8 cellular contexts compared by ENCODE assay signal in the genomic region with DNA sequence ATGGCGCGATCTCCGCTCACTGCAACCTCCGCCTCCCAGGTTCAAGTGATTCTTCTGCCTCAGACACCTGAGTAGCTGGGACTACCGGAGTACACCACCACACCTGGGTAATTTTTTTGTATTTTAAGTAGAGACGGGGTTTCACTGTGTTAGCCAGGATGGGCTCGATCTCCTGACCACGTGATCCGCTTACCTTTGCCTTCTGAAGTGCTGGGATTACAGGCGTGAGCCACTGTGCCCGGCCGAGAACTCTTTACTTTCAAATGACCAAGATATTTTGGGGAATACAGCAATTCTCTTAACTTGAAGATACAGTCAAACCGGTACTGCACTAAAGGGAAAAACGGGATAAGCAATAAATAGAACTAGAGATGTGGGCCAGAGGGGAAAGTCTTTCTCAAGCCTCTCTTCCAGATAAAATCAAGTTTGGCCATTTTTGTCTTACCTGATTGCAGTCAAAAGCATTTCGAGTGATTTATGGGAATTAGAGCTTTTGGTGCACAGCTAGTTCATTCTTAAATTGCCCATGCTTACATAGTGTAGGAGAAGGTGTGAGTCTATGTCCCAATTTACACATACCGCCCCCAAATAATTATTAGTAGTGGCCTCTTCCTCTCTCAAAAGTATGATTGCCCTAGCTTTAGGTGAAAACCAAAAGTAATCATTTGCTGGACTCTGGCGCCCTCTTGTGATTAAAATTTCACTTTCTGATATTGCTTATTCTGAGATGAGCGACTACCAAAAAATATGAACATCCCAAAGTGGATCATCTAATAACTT. TPM values are rescaled to one million over a fixed set of nuclear protein-coding genes. Genes with fewer than 3 reads are reported as not detected.
DNase-seq lines count a peak whose midpoint lies in the region; ATAC-seq and TF ChIP-seq lines count a peak whose summit lies in the region.

No MANE protein-coding gene starts in this region.

- H3K9me3 ChIP-seq in cardiac muscle cell (ENCODE audit: low read depth) (no peaks in the 10 kb centered on the region), HEK293 (ENCODE audit: control insufficient read depth, insufficient read depth, low read depth, low read length) (no peaks in the 10 kb centered on the region), heart right ventricle (no peaks in the 10 kb centered on the region), sigmoid colon (no peaks in the 10 kb centered on the region)

- no peaks in the 10 kb centered on the region for H3K36me3 Mint-ChIP-seq in activated naive CD4-positive, alpha-beta T cell treated with anti-CD3 and anti-CD28 coated beads for 36 hours (ENCODE audit: low read depth)

- POLR2A ChIA-PET in HEK293 (lab: Yijun Ruan, JAX), result no interaction called here

- DNase-seq in cardiac muscle cell (ENCODE audit: low read depth in 1 of 2, low spot score in 1 of 2) (peak; percentile 59 to 73), cardiac septum (ENCODE audit: low spot score) (no peak), NCI-H748 treated with DMSO at 0.1 percent for 48 hours (lab: John Stamatoyannopoulos, UW) (peak; percentile 14), heart right ventricle (peak in 1 of 2 donors; percentile 56), sigmoid colon (no peak), NCI-H1048 (lab: John Stamatoyannopoulos, UW) (no peak)
- DNase-seq in activated naive CD4-positive, alpha-beta T cell treated with anti-CD3 and anti-CD28 coated beads for 36 hours, result peak; percentile 66

- H3K4me3 Mint-ChIP-seq in activated naive CD4-positive, alpha-beta T cell treated with anti-CD3 and anti-CD28 coated beads for 36 hours, result no peak overlapping the region

- CTCF ChIA-PET in HEK293 (lab: Yijun Ruan, JAX), result interaction anchor here (0.5 to 4.3 kb wide), 45 partner anchors 10 to 1989 kb away, joined by 3 to 45 read pairs (median 4); a partner anchor contains a TSS
- CTCF ChIA-PET in activated naive CD4-positive, alpha-beta T cell treated with anti-CD3 and anti-CD28 coated beads for 36 hours (lab: Charles Lee), result interaction anchor here (0.6 to 7.4 kb wide), 47 partner anchors 8 to 1136 kb away, joined by 3 to 92 read pairs (median 4); a partner anchor contains a TSS

- H3K4me1 ChIP-seq in cardiac muscle cell (ENCODE audit: low read depth) (no peaks in the 10 kb centered on the region), HEK293 (ENCODE audit: control insufficient read depth, insufficient read depth, low read length) (no peaks in the 10 kb centered on the region), heart right ventricle (peaks cover 0 to 4% (median 0%) of the 10 kb centered on the region in 9 donors), sigmoid colon (no peaks in the 10 kb centered on the region)

- no peaks in the 10 kb centered on the region for H3K9me3 Mint-ChIP-seq in activated naive CD4-positive, alpha-beta T cell treated with anti-CD3 and anti-CD28 coated beads for 36 hours

- TF ChIP-seq EP300 in sigmoid colon (IDR thresholded peaks at IDR 0.05), result no peak

- no peak overlapping the region for H3K27ac Mint-ChIP-seq in activated naive CD4-positive, alpha-beta T cell treated with anti-CD3 and anti-CD28 coated beads for 36 hours

- 63 to 65% methylated on average over 18 of the region's 18 CpGs for WGBS in heart right ventricle, 2 donors
- 59 to 66% methylated on average over 18 of the region's 18 CpGs for WGBS in sigmoid colon, 2 donors

- H3K4me1 Mint-ChIP-seq in activated naive CD4-positive, alpha-beta T cell treated with anti-CD3 and anti-CD28 coated beads for 36 hours (ENCODE audit: low read depth), result no peaks in the 10 kb centered on the region

- H3K27ac ChIP-seq in cardiac muscle cell, result no peak overlapping the region
- no peak overlapping the region for H3K27ac ChIP-seq in HEK293 (ENCODE audit: extremely low read depth, low read depth, low read length)
- no peak overlapping the region for H3K27ac ChIP-seq in heart right ventricle
- no peak overlapping the region for H3K27ac ChIP-seq in sigmoid colon

- no peak for TF ChIP-seq POLR2A in sigmoid colon (IDR thresholded peaks at IDR 0.05)

- H3K36me3 ChIP-seq in cardiac muscle cell (no peaks in the 10 kb centered on the region), HEK293 (ENCODE audit: control insufficient read depth in 2 of 2, insufficient read depth in 1 of 2, low read length in 2 of 2) (no peaks in the 10 kb centered on the region), heart right ventricle (no peaks in the 10 kb centered on the region), sigmoid colon (no peaks in the 10 kb centered on the region)

- no peak overlapping the region for H3K4me3 ChIP-seq in cardiac muscle cell
- H3K4me3 ChIP-seq in HEK293 (ENCODE audit: low read depth, low read length), result no peak overlapping the region
- no peak overlapping the region for H3K4me3 ChIP-seq in heart right ventricle
- no peak overlapping the region for H3K4me3 ChIP-seq in sigmoid colon

- H3K27me3 ChIP-seq in cardiac muscle cell, result no peaks in the 10 kb centered on the region
- H3K27me3 ChIP-seq in heart right ventricle, result no peaks in the 10 kb centered on the region
- H3K27me3 ChIP-seq in sigmoid colon, result no peaks in the 10 kb centered on the region

- ATAC-seq in heart right ventricle, result peak in 7 of 8 donors; percentile 38 to 77 (median 70)

- peak; percentile 53 for TF ChIP-seq CTCF in cardiac muscle cell (IDR thresholded peaks at IDR 0.05; ENCODE audit: low read depth, low read length)
- no peak for TF ChIP-seq CTCF in HEK293 (tag by site-specific recombination; IDR thresholded peaks at IDR 0.05)
- peak; percentile 54 to 88 (median 76) for TF ChIP-seq CTCF in heart right ventricle (IDR thresholded peaks at IDR 0.05)
- peak; percentile 34 to 69 (median 60) for TF ChIP-seq CTCF in sigmoid colon (IDR thresholded peaks at IDR 0.05)

- no peaks in the 10 kb centered on the region for H3K27me3 Mint-ChIP-seq in activated naive CD4-positive, alpha-beta T cell treated with anti-CD3 and anti-CD28 coated beads for 36 hours (ENCODE audit: low read depth)

- intact Hi-C loops in cardiac septum (cut with DNase I) (loop anchor here (1.0 to 10.0 kb wide), 4 partner anchors 159 to 527 kb away; no protein-coding TSS in a partner anchor), heart right ventricle (cut with DNase I) (loop anchor here (1.0 to 10.0 kb wide), 10 partner anchors 174 to 537 kb away; no protein-coding TSS in a partner anchor), sigmoid colon (cut with DNase I) (loop anchor here (1.0 to 10.0 kb wide), 4 partner anchors 179 to 669 kb away; a partner anchor contains a TSS)
- intact Hi-C loops in activated naive CD4-positive, alpha-beta T cell treated with anti-CD3 and anti-CD28 coated beads for 36 hours (cut with micrococcal nuclease), result loop anchor here (1.0 to 10.0 kb wide), 6 partner anchors 156 to 533 kb away; no protein-coding TSS in a partner anchor

TF ChIP-seq in HEK293, 187 proteins besides CTCF, POLR2A, EP300 and RAD21:
- TF ChIP-seq, protein P1, sequence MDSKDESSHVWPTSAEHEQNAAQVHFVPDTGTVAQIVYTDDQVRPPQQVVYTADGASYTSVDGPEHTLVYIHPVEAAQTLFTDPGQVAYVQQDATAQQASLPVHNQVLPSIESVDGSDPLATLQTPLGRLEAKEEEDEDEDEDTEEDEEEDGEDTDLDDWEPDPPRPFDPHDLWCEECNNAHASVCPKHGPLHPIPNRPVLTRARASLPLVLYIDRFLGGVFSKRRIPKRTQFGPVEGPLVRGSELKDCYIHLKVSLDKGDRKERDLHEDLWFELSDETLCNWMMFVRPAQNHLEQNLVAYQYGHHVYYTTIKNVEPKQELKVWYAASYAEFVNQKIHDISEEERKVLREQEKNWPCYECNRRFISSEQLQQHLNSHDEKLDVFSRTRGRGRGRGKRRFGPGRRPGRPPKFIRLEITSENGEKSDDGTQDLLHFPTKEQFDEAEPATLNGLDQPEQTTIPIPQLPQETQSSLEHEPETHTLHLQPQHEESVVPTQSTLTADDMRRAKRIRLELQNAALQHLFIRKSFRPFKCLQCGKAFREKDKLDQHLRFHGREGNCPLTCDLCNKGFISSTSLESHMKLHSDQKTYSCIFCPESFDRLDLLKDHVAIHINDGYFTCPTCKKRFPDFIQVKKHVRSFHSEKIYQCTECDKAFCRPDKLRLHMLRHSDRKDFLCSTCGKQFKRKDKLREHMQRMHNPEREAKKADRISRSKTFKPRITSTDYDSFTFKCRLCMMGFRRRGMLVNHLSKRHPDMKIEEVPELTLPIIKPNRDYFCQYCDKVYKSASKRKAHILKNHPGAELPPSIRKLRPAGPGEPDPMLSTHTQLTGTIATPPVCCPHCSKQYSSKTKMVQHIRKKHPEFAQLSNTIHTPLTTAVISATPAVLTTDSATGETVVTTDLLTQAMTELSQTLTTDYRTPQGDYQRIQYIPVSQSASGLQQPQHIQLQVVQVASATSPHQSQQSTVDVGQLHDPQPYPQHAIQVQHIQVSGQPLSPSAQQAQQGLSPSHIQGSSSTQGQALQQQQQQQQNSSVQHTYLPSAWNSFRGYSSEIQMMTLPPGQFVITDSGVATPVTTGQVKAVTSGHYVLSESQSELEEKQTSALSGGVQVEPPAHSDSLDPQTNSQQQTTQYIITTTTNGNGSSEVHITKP (tag by site-specific recombination; IDR thresholded peaks at IDR 0.05), result peak; percentile 80
- TF ChIP-seq ZNF660 (tag by site-specific recombination; IDR thresholded peaks at IDR 0.05), result 0 out of 2 replicates have a peak, but pooled peaks have one; percentile 59
- TF ChIP-seq ZNF654 (tag by site-specific recombination; IDR thresholded peaks at IDR 0.05; ENCODE audit: low read depth), result peak; percentile 84
- no peak for TF ChIP-seq RBAK (tag by site-specific recombination; IDR thresholded peaks at IDR 0.05)
- TF ChIP-seq GFI1B (tag by site-specific recombination; IDR thresholded peaks at IDR 0.05), result no peak
- peak; percentile 47; the same call in 1 of the 2 replicates for TF ChIP-seq PRDM1 (tag by site-specific recombination; IDR thresholded peaks at IDR 0.05)
TF ChIP-seq in HEK293: peak in this region for 4.

RNA-seq across cellular contexts. Expression of a gene that starts 53.2 kb away (rescaled TPM):
- total RNA-seq in cardiac muscle cell (0.04 TPM in 1 of 2 replicates, not detected in the other), cardiac septum (4.4 TPM), heart right ventricle (10 to 100 TPM in 1 of 10 donors, 1 to 10 TPM in 6, under 1 TPM in 3; 0.57 to 10.5 (median 4.1) TPM), sigmoid colon (1 to 10 TPM; 1.1 to 2.9 (median 2.0) TPM)
- polyA plus RNA-seq in cardiac muscle cell (not detected in 2 replicates), heart right ventricle (under 1 TPM; 0.22 to 0.33 TPM), sigmoid colon (10 to 100 TPM; 13.2 to 36.5 (median 15.7) TPM)
- total RNA-seq in activated naive CD4-positive, alpha-beta T cell treated with anti-CD3 and anti-CD28 coated beads for 36 hours, result under 1 TPM; 0.35 to 0.55 TPM

Comparison
In these comparisons a context has a peak if more than half of its experiments do, and no peak if none do; other contexts are left out.
1. DNase-seq: peak in cardiac muscle cell (2 of 2), NCI-H748 treated with DMSO at 0.1 percent for 48 hours (single experiment) and activated naive CD4-positive, alpha-beta T cell treated with anti-CD3 and anti-CD28 coated beads for 36 hours (single experiment); none in cardiac septum (single experiment), sigmoid colon (single experiment) and NCI-H1048 (single experiment).